8 cellular contexts compared by ENCODE assay signal in the genomic region with DNA sequence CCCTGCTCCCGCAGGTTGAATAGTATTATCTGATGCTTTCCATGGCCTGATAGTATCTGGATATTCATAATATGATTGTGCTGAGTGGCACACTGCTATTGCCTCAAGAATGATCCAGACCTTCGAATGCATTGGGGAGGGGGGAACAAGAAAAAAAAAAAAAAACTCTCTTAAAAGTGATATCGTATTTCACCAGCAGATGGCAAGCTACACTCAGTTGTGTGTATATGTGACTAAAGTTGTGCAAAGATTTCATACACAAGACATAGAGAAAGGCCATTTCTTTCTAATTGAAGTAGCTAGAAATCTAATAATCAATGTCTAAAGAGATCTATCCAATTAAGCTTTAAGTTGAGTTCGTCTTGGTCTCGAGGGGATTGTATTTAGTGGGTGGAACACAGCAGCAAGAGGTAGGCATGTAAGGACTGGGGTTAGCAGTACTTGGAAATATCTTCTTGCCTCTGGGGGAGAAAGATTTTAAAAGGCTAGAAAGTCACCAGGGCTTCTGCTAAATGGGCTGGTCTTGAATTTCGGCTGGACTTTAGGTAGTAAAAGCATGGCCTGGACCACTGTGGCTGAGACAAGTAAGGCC. TPM values are rescaled to one million over a fixed set of nuclear protein-coding genes. Genes with fewer than 3 reads are reported as not detected.
DNase-seq lines count a peak whose midpoint lies in the region; ATAC-seq, FAIRE-seq and TF ChIP-seq lines count a peak whose summit lies in the region.

No MANE protein-coding gene starts in this region.

- no peaks in the 10 kb centered on the region for H3K36me3 Mint-ChIP-seq in HFFc6 (ENCODE audit: low read depth)

- no peak overlapping the region for H3K27ac Mint-ChIP-seq in HFFc6

- no peaks in the 10 kb centered on the region for H3K4me1 Mint-ChIP-seq in HFFc6 (ENCODE audit: low read depth)

- H3K27ac ChIP-seq in psoas muscle (no peak overlapping the region), sigmoid colon (peak overlapping the region in 1 of 4 donors; percentile 13)

- H3K4me3 ChIP-seq in psoas muscle (no peak overlapping the region), sigmoid colon (no peak overlapping the region)

- H3K4me3 Mint-ChIP-seq in HFFc6: no peak overlapping the region

- WGBS in psoas muscle, 3 donors: 17 to 25% (median 22%) methylated on average over 6 of the region's 6 CpGs
- WGBS in sigmoid colon, 2 donors: 19 to 28% methylated on average over 6 of the region's 6 CpGs

- FAIRE-seq in RCC 7860 (lab: Jason Lieb, UNC): peak; percentile 91

- peaks cover 31% of the 10 kb centered on the region for H3K9me3 Mint-ChIP-seq in HFFc6

- H3K9me3 ChIP-seq in psoas muscle (no peaks in the 10 kb centered on the region), sigmoid colon (no peaks in the 10 kb centered on the region)

- TF ChIP-seq CTCF in HFFc6 (IDR thresholded peaks at IDR 0.05): peak; percentile 68
- peak; percentile 57 for TF ChIP-seq CTCF in psoas muscle (IDR thresholded peaks at IDR 0.05)
- TF ChIP-seq CTCF in sigmoid colon (IDR thresholded peaks at IDR 0.05): peak in 2 of 4 experiments; percentile 34 to 46

- DNase-seq in CD1c-positive myeloid dendritic cell (ENCODE audit: extremely low spot score) (peak; percentile 41), HFFc6 (no peak), RCC 7860 (ENCODE audit: low spot score) (peak; percentile 52), fibroblast of peridontal ligament (ENCODE audit: extremely low read depth) (peak; percentile 80), psoas muscle (no peak), sigmoid colon (no peak), T1000 (lab: John Stamatoyannopoulos, UW) (no peak)

- H3K27me3 ChIP-seq in psoas muscle (ENCODE audit: insufficient read depth in 3 of 3, low read length in 2 of 3) (no peaks in the 10 kb centered on the region), sigmoid colon (no peaks in the 10 kb centered on the region)

- H3K27me3 Mint-ChIP-seq in HFFc6 (ENCODE audit: insufficient read depth): no peaks in the 10 kb centered on the region; the same call in 1 of the 2 replicates

- intact Hi-C loops in psoas muscle (cut with DNase I) (loop anchor here (2.0 to 10.0 kb wide), 4 partner anchors 206 to 473 kb away; no protein-coding TSS in a partner anchor), sigmoid colon (cut with DNase I) (loop anchor here (5.0 kb wide), 2 partner anchors 206 to 321 kb away; no protein-coding TSS in a partner anchor)

- no peak for TF ChIP-seq EP300 in sigmoid colon (IDR thresholded peaks at IDR 0.05)

- H3K36me3 ChIP-seq in psoas muscle (ENCODE audit: insufficient read depth in 1 of 2, low read depth in 1 of 2): no peaks in the 10 kb centered on the region
- no peaks in the 10 kb centered on the region for H3K36me3 ChIP-seq in sigmoid colon

- H3K4me1 ChIP-seq in psoas muscle (peaks cover 4% of the 10 kb centered on the region), sigmoid colon (peaks cover 0 to 22% (median 18%) of the 10 kb centered on the region in 4 donors)

- peak in 3 of 4 donors; percentile 35 to 76 (median 55) for ATAC-seq in psoas muscle
- no peak for ATAC-seq in GM19023 (IDR thresholded peaks at IDR 0.05; ENCODE audit: unreplicated experiment)

- no peak for TF ChIP-seq POLR2A in sigmoid colon (IDR thresholded peaks at IDR 0.05)

RNA-seq across cellular contexts. Expression of a gene that starts 15.3 kb away (rescaled TPM):
- not detected for total RNA-seq in HFFc6 (2021; fragmentation: NEBNext Ultra II Directional; extraction: Animal tissue kit (Norgen Biotek cat#: 25700))
- total RNA-seq in psoas muscle: 1 to 10 TPM in 2 of 4 donors, under 1 TPM in 2; 0.36 to 2.0 (median 1.1) TPM
- under 1 TPM; 0.38 to 0.42 (median 0.41) TPM for polyA plus RNA-seq in psoas muscle
- total RNA-seq in sigmoid colon: 10 to 100 TPM in 1 of 4 donors, 1 to 10 TPM in 3; 1.2 to 10.2 (median 2.3) TPM
- under 1 TPM; 0.23 to 0.60 (median 0.28) TPM for polyA plus RNA-seq in sigmoid colon

RNA-seq across cellular contexts. Expression of a gene that starts 19.1 kb away (rescaled TPM):
- total RNA-seq in HFFc6 (2021; fragmentation: NEBNext Ultra II Directional; extraction: Animal tissue kit (Norgen Biotek cat#: 25700)): not detected
- 10 to 100 TPM; 46.9 to 83.1 (median 52.5) TPM for total RNA-seq in psoas muscle
- polyA plus RNA-seq in psoas muscle: 10 to 100 TPM; 16.9 to 67.0 (median 18.8) TPM
- total RNA-seq in sigmoid colon: 10 to 100 TPM in 3 of 4 donors, 1 to 10 TPM in 1; 9.2 to 20.9 (median 13.9) TPM
- 1 to 10 TPM; 4.2 to 5.8 (median 5.5) TPM for polyA plus RNA-seq in sigmoid colon

RNA-seq across cellular contexts. Expression of a gene that starts 52.9 kb away (rescaled TPM):
- not detected for total RNA-seq in HFFc6 (2021; fragmentation: NEBNext Ultra II Directional; extraction: Animal tissue kit (Norgen Biotek cat#: 25700))
- total RNA-seq in psoas muscle (not detected), sigmoid colon (under 1 TPM in 1 of 4 donors, not detected in 3; 0.36 TPM)
- polyA plus RNA-seq in psoas muscle (not detected), sigmoid colon (not detected)

Comparison
In these comparisons a context has a peak if more than half of its experiments do, and no peak if none do; other contexts are left out.
1. DNase-seq: peak in CD1c-positive myeloid dendritic cell (single experiment), RCC 7860 (single experiment) and fibroblast of peridontal ligament (single experiment); none in HFFc6 (single experiment), psoas muscle (0 of 2), sigmoid colon (single experiment) and T1000 (single experiment).
2. RNA of a gene that starts 19.1 kb away (total RNA-seq): 46.9 to 83.1 TPM in psoas muscle and 9.2 to 20.9 TPM in sigmoid colon; not detected in HFFc6; every median in the first group is over 4 times any median in the second.